In genomic region chr4:54058171-54058570, GRCh38 we compare ENCODE assay signal across 15 cellular contexts. TPM values are rescaled to one million over a fixed set of nuclear protein-coding genes. Genes with fewer than 3 reads are reported as not detected.
DNase-seq lines count a peak whose midpoint lies in the region; ATAC-seq and TF ChIP-seq lines count a peak whose summit lies in the region.
"Had no signal": no experiment of that assay in that cellular context is flagged by ENCODE, and none has a peak within 500 bp of the region (broad histone marks: within the 10 kb centered on the region; RNA-seq: fewer than 3 reads in every experiment).

No MANE protein-coding gene starts in this region.

- H3K9me3 Mint-ChIP-seq in CD8-positive, alpha-beta memory T cell = no peaks in the 10 kb centered on the region
- H3K9me3 Mint-ChIP-seq in endothelial cell (ENCODE audit: unreplicated experiment) = no peaks in the 10 kb centered on the region

- TF ChIP-seq POLR2A in tibial nerve (IDR thresholded peaks at IDR 0.05) = no peak

- H4K12ac ChIP-seq in trophoblast cell (ENCODE audit: low read depth, low read length) = no peak overlapping the region

- no peak overlapping the region for H3K9ac ChIP-seq in trophoblast cell (ENCODE audit: low read length)

- TF ChIP-seq CTCF in OCI-LY7 (conservative IDR thresholded peaks at IDR 0.05; ENCODE audit: low read length) = no peak
- no peak for TF ChIP-seq CTCF in endothelial cell (IDR thresholded peaks at IDR 0.05; ENCODE audit: unreplicated experiment)
- TF ChIP-seq CTCF in tibial nerve (IDR thresholded peaks at IDR 0.05) = no peak

- H2AFZ ChIP-seq in OCI-LY7 (ENCODE audit: low read length) (no peak overlapping the region), trophoblast cell (ENCODE audit: insufficient read depth, low read length, poor library complexity) (no peak overlapping the region)
- H2AFZ ChIP-seq: PC-9 had no signal

- H3K79me2 ChIP-seq in OCI-LY7 (ENCODE audit: insufficient read depth, low read depth, low read length) = peaks cover 100% of the 10 kb centered on the region
- H3K79me2 ChIP-seq in trophoblast cell (ENCODE audit: control insufficient read depth, insufficient read depth, low read length, poor library complexity) = no peaks in the 10 kb centered on the region

- intact Hi-C loops in OCI-LY7 (cut with micrococcal nuclease; ENCODE audit: unreplicated experiment) = no loop called here

- H3K4me1 ChIP-seq in CD8-positive, alpha-beta memory T cell (ENCODE audit: insufficient read depth, low read length) = peaks cover 65% of the 10 kb centered on the region
- H3K4me1 ChIP-seq in OCI-LY7 (ENCODE audit: insufficient read depth, low read length, poor library complexity, severe bottlenecking) = peaks cover 73% of the 10 kb centered on the region
- no peaks in the 10 kb centered on the region for H3K4me1 ChIP-seq in trophoblast cell (ENCODE audit: control insufficient read depth in 1 of 2, insufficient read depth in 2 of 2, low read length in 2 of 2)
- H3K4me1 ChIP-seq in tibial nerve = peaks cover 4 to 75% (median 40%) of the 10 kb centered on the region in 4 donors

- H3K27me3 ChIP-seq in CD8-positive, alpha-beta memory T cell (ENCODE audit: insufficient read depth, low read length, poor library complexity, severe bottlenecking) = no peaks in the 10 kb centered on the region
- H3K27me3 ChIP-seq in trophoblast cell (ENCODE audit: insufficient read depth, low read length) = no peaks in the 10 kb centered on the region
- H3K27me3 ChIP-seq in tibial nerve = no peaks in the 10 kb centered on the region

- no peak for TF ChIP-seq EP300 in tibial nerve (IDR thresholded peaks at IDR 0.05)

- H2BK12ac ChIP-seq in trophoblast cell (ENCODE audit: low read length) = no peak overlapping the region

- peaks cover 79 to 93% (median 90%) of the 10 kb centered on the region in 3 donors for H3K4me1 Mint-ChIP-seq in CD8-positive, alpha-beta memory T cell
- peaks cover 45% of the 10 kb centered on the region for H3K4me1 Mint-ChIP-seq in endothelial cell (ENCODE audit: unreplicated experiment)

- H3K18ac ChIP-seq in trophoblast cell (ENCODE audit: low read length) = no peak overlapping the region

- H3K23ac ChIP-seq in trophoblast cell (ENCODE audit: low read length) = no peak overlapping the region

- H2BK120ac ChIP-seq in trophoblast cell (ENCODE audit: insufficient read depth, low read length, poor library complexity) = no peak overlapping the region

- POLR2A ChIA-PET in CD8-positive, alpha-beta memory T cell (lab: Charles Lee) = no interaction called here
- POLR2A ChIA-PET in OCI-LY7 (lab: Charles Lee) = interaction anchor here (0.7 to 5.1 kb wide), 6 partner anchors 9 to 624 kb away, joined by 4 to 63 read pairs (median 6); no protein-coding TSS in a partner anchor

- H3K4me3 Mint-ChIP-seq in CD8-positive, alpha-beta memory T cell = peak overlapping the region; percentile 59 to 80 (median 78)
- peak overlapping the region; percentile 49 for H3K4me3 Mint-ChIP-seq in endothelial cell (ENCODE audit: unreplicated experiment)

- H3K27ac Mint-ChIP-seq in CD8-positive, alpha-beta memory T cell = peak overlapping the region; percentile 44 to 93 (median 80)
- H3K27ac Mint-ChIP-seq in endothelial cell (ENCODE audit: unreplicated experiment) = no peak overlapping the region

- peak; percentile 61 for ATAC-seq in GM19351 (IDR thresholded peaks at IDR 0.05; ENCODE audit: unreplicated experiment)
- ATAC-seq: mucosa of descending colon had no signal

- peak in 1 of 5 donors; percentile 31 for DNase-seq in CD8-positive, alpha-beta memory T cell
- peak; percentile 38 for DNase-seq in OCI-LY7 (ENCODE audit: low spot score)
- no peak for DNase-seq in endothelial cell (ENCODE audit: low spot score)
- no peak for DNase-seq in NAMALWA (ENCODE audit: low spot score)
- no peak for DNase-seq in trophoblast cell
- DNase-seq in tibial nerve (ENCODE audit: low spot score in 2 of 2) = no peak
- no peak for DNase-seq in stimulated activated naive CD4-positive, alpha-beta T cell treated with Interleukin-2 at 50 U/mL for 16 hours (lab: John Stamatoyannopoulos, UW)
- DNase-seq: erythroblast, mucosa of descending colon, PC-9 had no signal

- no peaks in the 10 kb centered on the region for H3K79me1 ChIP-seq in trophoblast cell (ENCODE audit: low read length)

- no peaks in the 10 kb centered on the region for H3K36me3 ChIP-seq in CD8-positive, alpha-beta memory T cell (ENCODE audit: insufficient read depth, low read length)
- peaks cover 48% of the 10 kb centered on the region for H3K36me3 ChIP-seq in OCI-LY7 (ENCODE audit: insufficient read depth, low read length)
- H3K36me3 ChIP-seq in trophoblast cell (ENCODE audit: control insufficient read depth in 1 of 2, insufficient read depth in 2 of 2, low read length in 2 of 2) = no peaks in the 10 kb centered on the region
- H3K36me3 ChIP-seq in tibial nerve = no peaks in the 10 kb centered on the region

- no peak overlapping the region for H4K91ac ChIP-seq in trophoblast cell (ENCODE audit: low read depth, low read length)

- H3K36me3 Mint-ChIP-seq in CD8-positive, alpha-beta memory T cell = peaks cover 0 to 29% (median 13%) of the 10 kb centered on the region in 3 donors
- peaks cover 3% of the 10 kb centered on the region for H3K36me3 Mint-ChIP-seq in endothelial cell (ENCODE audit: low read depth, unreplicated experiment)

- H3K27me3 Mint-ChIP-seq in CD8-positive, alpha-beta memory T cell = no peaks in the 10 kb centered on the region
- peaks cover 8% of the 10 kb centered on the region for H3K27me3 Mint-ChIP-seq in endothelial cell (ENCODE audit: unreplicated experiment)

- no peaks in the 10 kb centered on the region for H3K9me2 ChIP-seq in OCI-LY7 (ENCODE audit: insufficient read depth, low read length)

- H3K4me2 ChIP-seq in OCI-LY7 (ENCODE audit: low read length) = peak overlapping the region; percentile 78
- H3K4me2 ChIP-seq in trophoblast cell (ENCODE audit: low read length) = no peak overlapping the region
- H3K4me2 ChIP-seq: PC-9 had no signal

- H3K4me3 ChIP-seq in CD8-positive, alpha-beta memory T cell (ENCODE audit: low read length) = peak overlapping the region; percentile 12
- H3K4me3 ChIP-seq in OCI-LY7 (ENCODE audit: low read depth, low read length, poor library complexity, severe bottlenecking) (peak overlapping the region; percentile 51), trophoblast cell (ENCODE audit: low read depth, low read length) (no peak overlapping the region), tibial nerve (no peak overlapping the region)
- H3K4me3 ChIP-seq: mucosa of descending colon, PC-9 had no signal

- no CpG with 5 or more reads among the region's 3 CpGs for WGBS in trophoblast cell (ENCODE audit: extremely low coverage, insufficient coverage, insufficient read length)
- 85 to 86% methylated on average over 3 of the region's 3 CpGs for WGBS in tibial nerve, 2 donors

- no peaks in the 10 kb centered on the region for H3K9me3 ChIP-seq in CD8-positive, alpha-beta memory T cell (ENCODE audit: low read length)
- no peaks in the 10 kb centered on the region; the same call in 1 of the 2 replicates for H3K9me3 ChIP-seq in OCI-LY7 (ENCODE audit: low read length)
- no peaks in the 10 kb centered on the region for H3K9me3 ChIP-seq in trophoblast cell (ENCODE audit: insufficient read depth, low read depth, low read length)
- no peaks in the 10 kb centered on the region for H3K9me3 ChIP-seq in tibial nerve
- H3K9me3 ChIP-seq: mucosa of descending colon had no signal

- H4K8ac ChIP-seq in trophoblast cell (ENCODE audit: low read depth, low read length) = no peak overlapping the region

- no peak overlapping the region for H2AK5ac ChIP-seq in trophoblast cell (ENCODE audit: low read length)

- H3K4ac ChIP-seq in trophoblast cell (ENCODE audit: low read depth, low read length) = no peak overlapping the region

- H2BK5ac ChIP-seq in trophoblast cell (ENCODE audit: low read depth, low read length, poor library complexity) = no peak overlapping the region

- CTCF ChIA-PET in CD8-positive, alpha-beta memory T cell (lab: Charles Lee) = no interaction called here
- CTCF ChIA-PET in OCI-LY7 (lab: Charles Lee; ENCODE audit: unreplicated experiment) = interaction anchor here (0.7 kb wide), 1 partner anchor 127 kb away, joined by 4 read pairs; no protein-coding TSS in a partner anchor

- H3K14ac ChIP-seq in trophoblast cell (ENCODE audit: low read length) = no peak overlapping the region

- no TSS peak for BruUV-seq in OCI-LY7 (replicated peaks; lab: Mats Ljungman, UMichigan)

- peaks cover 30% of the 10 kb centered on the region for H4K20me1 ChIP-seq in OCI-LY7 (ENCODE audit: insufficient read depth, low read length)

- no peak overlapping the region for H3K27ac ChIP-seq in CD8-positive, alpha-beta memory T cell (ENCODE audit: low read depth, low read length)
- H3K27ac ChIP-seq in OCI-LY7 (ENCODE audit: low read depth, low read length, poor library complexity, severe bottlenecking) (peak overlapping the region; percentile 69), trophoblast cell (ENCODE audit: low read depth, low read length) (no peak overlapping the region), tibial nerve (no peak overlapping the region)
- H3K27ac ChIP-seq: C4-2B, PC-9 had no signal

RNA-seq across cellular contexts. Expression of gene CHIC2, which starts 6.2 kb away (rescaled TPM):
- total RNA-seq in CD8-positive, alpha-beta memory T cell = 10 to 100 TPM; 25.0 to 27.9 TPM
- polyA plus RNA-seq in CD8-positive, alpha-beta memory T cell = 57.3 TPM
- total RNA-seq in OCI-LY7 (2014; rRNA removed; shearing (Covaris generic)) = 38.6 and 45.0 TPM in 2 replicates
- 28.9 and 30.4 TPM in 2 replicates for total RNA-seq in OCI-LY7 (2022)
- total RNA-seq in endothelial cell (ENCODE audit: unreplicated experiment) = 33.1 TPM
- 19.9 and 20.4 TPM in 2 replicates for polyA plus RNA-seq in trophoblast cell (2013)
- total RNA-seq in tibial nerve = 10 to 100 TPM; 51.1 to 84.6 (median 60.6) TPM

RNA-seq across cellular contexts. Expression of gene GSX2, which starts 41.8 kb away (rescaled TPM):
- not detected for total RNA-seq in CD8-positive, alpha-beta memory T cell
- not detected for polyA plus RNA-seq in CD8-positive, alpha-beta memory T cell
- total RNA-seq in OCI-LY7 (2014; rRNA removed; shearing (Covaris generic)) = not detected in 2 replicates
- total RNA-seq in OCI-LY7 (2022) = not detected in 2 replicates
- not detected for total RNA-seq in endothelial cell (ENCODE audit: unreplicated experiment)
- 0.07 and 0.10 TPM in 2 replicates for polyA plus RNA-seq in trophoblast cell (2013)
- total RNA-seq in tibial nerve = 1 to 10 TPM in 2 of 4 donors, not detected in 2; 3.3 to 4.4 TPM
- total RNA-seq: bronchial epithelial cell; LHCN-M2; mucosa of descending colon; PC-9; T-helper 1 cell treated with Interleukin-12 subunit alpha and Interleukin-12 subunit beta and Interleukin-4 antibody, amounts not matched to agents 30 ng/mL and 1 ng/mL, for 36 hours had no signal

Comparison
In these comparisons a context has a peak if more than half of its experiments do, and no peak if none do; other contexts are left out.
1. H3K4me3 ChIP-seq: peak in CD8-positive, alpha-beta memory T cell (single experiment) and OCI-LY7 (single experiment); none in trophoblast cell (single experiment) and tibial nerve (0 of 4).